8 cellular contexts compared by ENCODE assay signal in genomic region chr5:155727512-155728145, GRCh38.
A peak's percentile ranks its signal among the peaks of the same experiment; 100 is the strongest.
DNase-seq lines count a peak whose midpoint lies in the region; ATAC-seq, FAIRE-seq and TF ChIP-seq lines count a peak whose summit lies in the region.

No MANE protein-coding gene starts in this region.

- POLR2A ChIA-PET in IMR-90 (lab: Charles Lee; ENCODE audit: unreplicated experiment) (no interaction called here), HepG2 (lab: Yijun Ruan, JAX) (no interaction called here)

- H3K23ac ChIP-seq in IMR-90 (ENCODE audit: low read depth, low read length) = no peak overlapping the region

- H3K4me3 ChIP-seq in IMR-90 (ENCODE audit: insufficient read depth, low read depth, low read length) (peak overlapping the region; percentile 37), HepG2 (replicated peaks in 1 of 3; ENCODE audit: insufficient read depth in 1 of 3, low read depth in 2 of 3, low read length in 3 of 3) (no peak overlapping the region), skeletal muscle tissue (ENCODE audit: low read length in 3 of 3) (peak overlapping the region; percentile 55 to 77 (median 73)), small intestine (ENCODE audit: low read depth in 1 of 2, low read length in 2 of 2) (peak overlapping the region in 1 of 2 donors; percentile 40)

- no peak overlapping the region for H2BK5ac ChIP-seq in IMR-90 (ENCODE audit: low read depth, low read length, poor library complexity, severe bottlenecking)

- no peak for DNase-seq in IMR-90
- peak; percentile 48 for DNase-seq in ecto neural progenitor cell (ENCODE audit: low spot score)
- DNase-seq in HepG2 (ENCODE audit: low spot score) = no peak
- no peak for DNase-seq in NCI-H226
- DNase-seq in activated T-cell treated with anti-CD3 and anti-CD28 coated beads, Interleukin-2, amount 50 U/mL, for 48 hours = no peak
- DNase-seq in small intestine = no peak
- DNase-seq in erythroblast (lab: John Stamatoyannopoulos, UW) = no peak

- TF ChIP-seq CTCF in IMR-90 (conservative IDR thresholded peaks at IDR 0.05; ENCODE audit: low read depth, low read length) (no peak), HepG2 (CRISPR knock-in tag; IDR thresholded peaks at IDR 0.05) (no peak)

- TF ChIP-seq POLR2A in IMR-90 (IDR thresholded peaks at IDR 0.05; ENCODE audit: low read depth, low read length) (no peak), HepG2 (IDR thresholded peaks at IDR 0.05; ENCODE audit: insufficient read depth in 1 of 2, low read depth in 2 of 2, low read length in 2 of 2) (no peak), erythroblast (IDR thresholded peaks at IDR 0.05; ENCODE audit: low read length) (no peak)

- FAIRE-seq in HepG2 (lab: Jason Lieb, UNC) (no peak), small intestine (lab: Jason Lieb, UNC) (no peak)

- no peak overlapping the region for H3K4ac ChIP-seq in IMR-90 (ENCODE audit: low read depth, low read length)

- in situ Hi-C loops in IMR-90 (cut with MboI; ENCODE audit: low sequenced_read_pairs) (no loop called here), HepG2 (cut with HindIII; ENCODE audit: extremely low pct_ligation_motif_present, low pct_unique_long_range_greater_than_20kb) (no loop called here)

- intact Hi-C loops in IMR-90 (cut with micrococcal nuclease) (loop anchor here (10.0 kb wide), 3 partner anchors 517 to 1097 kb away; partner anchors contain the start of gene SGCD), HepG2 (cut with micrococcal nuclease; ENCODE audit: unreplicated experiment) (no loop called here)

- TF ChIP-seq RAD21 in IMR-90 (IDR thresholded peaks at IDR 0.05; ENCODE audit: low read length) (no peak), HepG2 (CRISPR knock-in tag; IDR thresholded peaks at IDR 0.05) (no peak)

- no peak overlapping the region for H4K8ac ChIP-seq in IMR-90 (ENCODE audit: low read depth in 2 of 2, low read length in 2 of 2)

- H4K5ac ChIP-seq in IMR-90 (ENCODE audit: low read depth, low read length) = no peak overlapping the region

- BruUV-seq in IMR-90 (replicated peaks; lab: Mats Ljungman, UMichigan) = no TSS peak
- no TSS peak for BruUV-seq in HepG2 (replicated peaks; lab: Mats Ljungman, UMichigan)

- H3K27me3 ChIP-seq in IMR-90 (ENCODE audit: control insufficient read depth, insufficient read depth, low read length) = peaks cover 27% of the 10 kb centered on the region
- H3K27me3 ChIP-seq in HepG2 (ENCODE audit: control insufficient read depth in 1 of 2, insufficient read depth in 2 of 2, low read length in 2 of 2) = peaks cover 0 to 12% of the 10 kb centered on the region in 2 experiments; a peak in 4 of 5 replicates
- H3K27me3 ChIP-seq in skeletal muscle tissue (ENCODE audit: control insufficient read depth in 3 of 3, insufficient read depth in 3 of 3, low read length in 3 of 3) = peaks cover 5 to 32% (median 9%) of the 10 kb centered on the region in 3 donors
- peaks cover 12 to 18% of the 10 kb centered on the region in 2 donors for H3K27me3 ChIP-seq in small intestine (ENCODE audit: control insufficient read depth in 2 of 2, insufficient read depth in 2 of 2, low read length in 2 of 2)

- no peaks in the 10 kb centered on the region for H4K20me1 ChIP-seq in IMR-90 (ENCODE audit: insufficient read depth, low read length)
- H4K20me1 ChIP-seq in HepG2 (ENCODE audit: insufficient read depth, low read length) = no peaks in the 10 kb centered on the region

- no peak overlapping the region for H2BK15ac ChIP-seq in IMR-90 (ENCODE audit: low read depth, low read length)

- dilution Hi-C loops in IMR-90 (cut with HindIII; ENCODE audit: low sequenced_read_pairs, unreplicated experiment) = no loop called here

- no peak overlapping the region for H3K14ac ChIP-seq in IMR-90 (replicated peaks; ENCODE audit: low read depth, low read length)

- no peaks in the 10 kb centered on the region for H3K79me1 ChIP-seq in IMR-90 (ENCODE audit: low read depth in 1 of 2, low read length in 2 of 2)

- H2BK20ac ChIP-seq in IMR-90 (ENCODE audit: low read depth, low read length) = no peak overlapping the region

- H3K27ac ChIP-seq in IMR-90 (ENCODE audit: insufficient read depth, low read length) (no peak overlapping the region), HepG2 (ENCODE audit: extremely low read length, insufficient read depth, low read length) (no peak overlapping the region), skeletal muscle tissue (ENCODE audit: low read depth, low read length) (no peak overlapping the region), small intestine (ENCODE audit: low read depth in 1 of 2, low read length in 1 of 2) (no peak overlapping the region)

- H3K4me1 ChIP-seq in IMR-90 (ENCODE audit: control insufficient read depth, insufficient read depth, low read length) (no peaks in the 10 kb centered on the region), HepG2 (ENCODE audit: insufficient read depth, low read length) (no peaks in the 10 kb centered on the region), skeletal muscle tissue (ENCODE audit: control insufficient read depth in 3 of 3, insufficient read depth in 3 of 3, low read length in 3 of 3) (peaks cover 17 to 38% (median 35%) of the 10 kb centered on the region in 3 donors), small intestine (ENCODE audit: control insufficient read depth in 2 of 2, insufficient read depth in 1 of 2, low read depth in 1 of 2, low read length in 1 of 2) (no peaks in the 10 kb centered on the region)

- no peaks in the 10 kb centered on the region for H3K36me3 ChIP-seq in IMR-90 (ENCODE audit: control insufficient read depth, insufficient read depth, low read length)
- H3K36me3 ChIP-seq in HepG2 (replicated peaks in 1 of 2; ENCODE audit: control insufficient read depth in 1 of 2, insufficient read depth in 2 of 2, low read length in 2 of 2) = no peaks in the 10 kb centered on the region
- H3K36me3 ChIP-seq in skeletal muscle tissue (ENCODE audit: control insufficient read depth in 3 of 3, insufficient read depth in 3 of 3, low read length in 3 of 3) = no peaks in the 10 kb centered on the region
- H3K36me3 ChIP-seq in small intestine (ENCODE audit: control insufficient read depth in 2 of 2, insufficient read depth in 2 of 2, low read length in 2 of 2) = no peaks in the 10 kb centered on the region

- no peaks in the 10 kb centered on the region for H3K9me1 ChIP-seq in IMR-90 (ENCODE audit: insufficient read depth, low read length)

- H3K56ac ChIP-seq in IMR-90 (ENCODE audit: extremely low read depth, insufficient read depth, low read length) = no peak overlapping the region

- 5% methylated on average over 10 of the region's 36 CpGs; no CpG with 5 or more reads in 1 of the 2 experiments for WGBS in IMR-90 (ENCODE audit: extremely low coverage in 2 of 2, insufficient read length in 1 of 2), 2 experiments
- WGBS in HepG2 (ENCODE audit: low lambda C conversion rate) = 37% methylated on average over 21 of the region's 36 CpGs
- WGBS in small intestine, 3 donors = 5 to 10% (median 6%) methylated on average over 23 to 36 of the region's 36 CpGs

- H3K79me2 ChIP-seq in HepG2 (ENCODE audit: insufficient read depth, low read length) = no peaks in the 10 kb centered on the region

- H3K4me2 ChIP-seq in IMR-90 (ENCODE audit: low read depth, low read length) (peak overlapping the region; percentile 48; the same call in 1 of the 2 replicates), HepG2 (ENCODE audit: low read depth, low read length) (no peak overlapping the region)

- peak overlapping the region; percentile 6 for H2AFZ ChIP-seq in IMR-90 (replicated peaks; ENCODE audit: low read length, poor library complexity)
- no peak overlapping the region for H2AFZ ChIP-seq in HepG2 (ENCODE audit: low read length)

- H4K91ac ChIP-seq in IMR-90 (ENCODE audit: insufficient read depth, low read depth, low read length) = no peak overlapping the region

- CTCF ChIA-PET in IMR-90 (lab: Yijun Ruan, JAX) = no interaction called here
- CTCF ChIA-PET in HepG2 (lab: Yijun Ruan, JAX; ENCODE audit: low intra/inter-chr PET ratio, low total read pairs) = no interaction called here

- H3K9ac ChIP-seq in IMR-90 (ENCODE audit: low read depth, low read length) (no peak overlapping the region), HepG2 (ENCODE audit: insufficient read depth, low read depth, low read length) (no peak overlapping the region), skeletal muscle tissue (ENCODE audit: low read depth in 1 of 3, low read length in 3 of 3) (peak overlapping the region in 1 of 3 donors; percentile 58)

- no peak for TF ChIP-seq EP300 in HepG2 (IDR thresholded peaks at IDR 0.05; ENCODE audit: low read depth in 2 of 2, low read length in 2 of 2)
- no peak for TF ChIP-seq EP300 in HepG2 (CRISPR knock-in tag; IDR thresholded peaks at IDR 0.05; ENCODE audit: borderline replicate concordance)

- ATAC-seq in IMR-90 (ENCODE audit: low read depth) = no peak; the same call in 1 of the 2 replicates
- ATAC-seq in HepG2 = peak; percentile 44; the same call in 2 of the 3 replicates

- no peak overlapping the region for H2AK5ac ChIP-seq in IMR-90 (ENCODE audit: low read depth, low read length)

- no peak overlapping the region for H2BK120ac ChIP-seq in IMR-90 (ENCODE audit: low read depth, low read length)

- H3K9me3 ChIP-seq in IMR-90 (ENCODE audit: control insufficient read depth, insufficient read depth, low read length) (no peaks in the 10 kb centered on the region), HepG2 (ENCODE audit: low read length) (no peaks in the 10 kb centered on the region), skeletal muscle tissue (ENCODE audit: control insufficient read depth in 3 of 3, low read length in 3 of 3) (no peaks in the 10 kb centered on the region), small intestine (ENCODE audit: control insufficient read depth, low read depth) (no peaks in the 10 kb centered on the region)

- no peak overlapping the region for H3K18ac ChIP-seq in IMR-90 (ENCODE audit: low read depth, low read length)

- no peak overlapping the region for H2AK9ac ChIP-seq in IMR-90 (replicated peaks; ENCODE audit: low read depth, low read length, poor library complexity)

TF ChIP-seq in IMR-90, 13 proteins besides CTCF, POLR2A, EP300 and RAD21 (continues in another document):
- TF ChIP-seq MXI1 (IDR thresholded peaks at IDR 0.05; ENCODE audit: borderline replicate concordance, low read depth, low read length) (no peak), CHD1 (IDR thresholded peaks at IDR 0.05; ENCODE audit: low read depth, low read length) (no peak), CEBPB (IDR thresholded peaks at IDR 0.05; ENCODE audit: low read depth, low read length) (no peak), NFE2L2 (IDR thresholded peaks at IDR 0.05; ENCODE audit: low read depth, low read length) (no peak)

TF ChIP-seq in HepG2, 621 proteins besides CTCF, POLR2A, EP300 and RAD21 (continues in another document):
- TF ChIP-seq SAP130 (CRISPR knock-in tag; IDR thresholded peaks at IDR 0.05; ENCODE audit: low read depth) (no peak), ZNF383 (CRISPR knock-in tag; IDR thresholded peaks at IDR 0.05; ENCODE audit: borderline replicate concordance) (no peak), ZNF33B (CRISPR knock-in tag; IDR thresholded peaks at IDR 0.05) (no peak), HDAC1 (CRISPR knock-in tag; IDR thresholded peaks at IDR 0.05) (no peak), ZNF7 (CRISPR knock-in tag; IDR thresholded peaks at IDR 0.05) (no peak), KLF13 (CRISPR knock-in tag; IDR thresholded peaks at IDR 0.05) (no peak)

Comparison
In these comparisons a context has a peak if more than half of its experiments do, and no peak if none do; other contexts are left out.
1. H3K4me3 ChIP-seq: peak in IMR-90 (single experiment) and skeletal muscle tissue (3 of 3); none in HepG2 (0 of 3).